22 cellular contexts compared by ENCODE assay signal in genomic region chr19:30311911-30312310, GRCh38.
DNase-seq lines count a peak whose midpoint lies in the region; ATAC-seq and TF ChIP-seq lines count a peak whose summit lies in the region.
"Had no signal": no experiment of that assay in that cellular context is flagged by ENCODE, and none has a peak within 500 bp of the region (broad histone marks: within the 10 kb centered on the region; RNA-seq: fewer than 3 reads in every experiment).

No MANE protein-coding gene starts in this region.

- H3K9me3 ChIP-seq in neuronal stem cell (replicated peaks in 1 of 2; ENCODE audit: control insufficient read depth in 2 of 2, insufficient read depth in 1 of 2, low read depth in 1 of 2, low read length in 2 of 2), result peaks cover 0 to 2% of the 10 kb centered on the region in 2 donors
- no peaks in the 10 kb centered on the region for H3K9me3 ChIP-seq in PC-9 (ENCODE audit: insufficient read depth, low read depth)
- H3K9me3 ChIP-seq: BE2C had no signal

- H4K8ac ChIP-seq in neuronal stem cell (ENCODE audit: low read depth, low read length), result no peak overlapping the region

- no peak for TF ChIP-seq CTCF in coronary artery (IDR thresholded peaks at IDR 0.05)
- no peak for TF ChIP-seq CTCF in PC-9 (conservative IDR thresholded peaks at IDR 0.05)

- no peak overlapping the region for H3K4ac ChIP-seq in neuronal stem cell (ENCODE audit: low read length)

- H2BK15ac ChIP-seq in neuronal stem cell (ENCODE audit: low read length), result peak overlapping the region; percentile 14

- H3K4me1 ChIP-seq in neuronal stem cell (ENCODE audit: control insufficient read depth in 2 of 2, insufficient read depth in 1 of 2, low read depth in 1 of 2, low read length in 2 of 2) (peaks cover 12% of the 10 kb centered on the region in 2 donors), PC-9 (replicated peaks; ENCODE audit: insufficient read depth) (no peaks in the 10 kb centered on the region)
- H3K4me1 ChIP-seq: BE2C, BLaER1 had no signal

- peak overlapping the region; percentile 60 for H2AK5ac ChIP-seq in neuronal stem cell (ENCODE audit: low read depth, low read length)

- H3K9me2 ChIP-seq in PC-9 (ENCODE audit: insufficient read depth), result no peaks in the 10 kb centered on the region

- no peaks in the 10 kb centered on the region for H3K79me1 ChIP-seq in neuronal stem cell (ENCODE audit: low read depth, low read length)

- H3K14ac ChIP-seq in neuronal stem cell (ENCODE audit: low read length), result no peak overlapping the region

- no peak overlapping the region for H2BK12ac ChIP-seq in neuronal stem cell (ENCODE audit: low read length)

- H3K79me2 ChIP-seq in PC-9 (ENCODE audit: low read depth), result no peaks in the 10 kb centered on the region

- no peak overlapping the region for H2BK120ac ChIP-seq in neuronal stem cell (ENCODE audit: low read depth, low read length)

- H3K36me3 ChIP-seq in neuronal stem cell (replicated peaks in 1 of 2; ENCODE audit: control insufficient read depth in 2 of 2, insufficient read depth in 2 of 2, low read length in 2 of 2) (no peaks in the 10 kb centered on the region), PC-9 (ENCODE audit: low read depth) (no peaks in the 10 kb centered on the region)
- H3K36me3 ChIP-seq: BE2C, BLaER1 had no signal

- H3K4me3 ChIP-seq in coronary artery, result no peak overlapping the region
- no peak overlapping the region for H3K4me3 ChIP-seq in neuronal stem cell (ENCODE audit: low read length in 2 of 2)
- H3K4me3 ChIP-seq in PC-9, result no peak overlapping the region
- H3K4me3 ChIP-seq: BLaER1, GM12878 had no signal

- no peaks in the 10 kb centered on the region for H3F3A ChIP-seq in PC-9 (ENCODE audit: insufficient read depth, low read depth)

- DNase-seq in coronary artery (ENCODE audit: low spot score) (peak; percentile 33), neuronal stem cell (ENCODE audit: low spot score) (no peak), activated T-cell treated with anti-CD3 and anti-CD28 coated beads for 4 hours (no peak), PC-9 (no peak)
- DNase-seq: 8988T; ACHN; BE2C; C1 segment of cervical spinal cord; CD4-positive, alpha-beta memory T cell; CD4-positive, CD25-positive, alpha-beta regulatory T cell; CD8-positive, alpha-beta memory T cell; COR-L47; DMS 273 treated with DMSO at 0.1 percent for 48 hours; DMS153; DMS53; DMS79; DND-41; EL; GDM1 had no signal

- H2BK5ac ChIP-seq in neuronal stem cell (ENCODE audit: low read length), result no peak overlapping the region

- CTCF ChIA-PET in PC-9 (lab: Charles Lee), result no interaction called here

- no peak overlapping the region for H2AFZ ChIP-seq in neuronal stem cell (ENCODE audit: low read length)
- no peak overlapping the region for H2AFZ ChIP-seq in PC-9

- no peaks in the 10 kb centered on the region for H4K20me1 ChIP-seq in PC-9 (ENCODE audit: insufficient read depth)
- H4K20me1 ChIP-seq: BLaER1 had no signal

- WGBS in neuronal stem cell (ENCODE audit: extremely low coverage in 2 of 2, insufficient read length in 2 of 2, insufficient replicate concordance in 1 of 2), 2 donors, result no CpG with 5 or more reads among the region's 7 CpGs

- no peak overlapping the region for H3K18ac ChIP-seq in neuronal stem cell (ENCODE audit: low read length)

- POLR2A ChIA-PET in PC-9 (lab: Charles Lee; ENCODE audit: unreplicated experiment), result no interaction called here

- no peak overlapping the region for H3K27ac ChIP-seq in coronary artery
- H3K27ac ChIP-seq in neuronal stem cell (replicated peaks; ENCODE audit: low read length), result no peak overlapping the region
- no peak overlapping the region for H3K27ac ChIP-seq in PC-9
- H3K27ac ChIP-seq: BLaER1 had no signal

- ATAC-seq in GM19395 (IDR thresholded peaks at IDR 0.05; ENCODE audit: unreplicated experiment), result no peak
- ATAC-seq: GM12878 had no signal

- H3K4me2 ChIP-seq in neuronal stem cell (ENCODE audit: insufficient read depth, low read length, poor library complexity, severe bottlenecking), result no peak overlapping the region
- no peak overlapping the region for H3K4me2 ChIP-seq in PC-9
- H3K4me2 ChIP-seq: BLaER1 had no signal

- H4K91ac ChIP-seq in neuronal stem cell (ENCODE audit: low read depth, low read length, poor library complexity), result no peak overlapping the region

- no TSS peak for BruUV-seq in PC-9 (replicated peaks; lab: Mats Ljungman, UMichigan)

- intact Hi-C loops in PC-9 (cut with micrococcal nuclease; ENCODE audit: unreplicated experiment), result no loop called here

- H3K23ac ChIP-seq in neuronal stem cell (ENCODE audit: low read depth, low read length, poor library complexity), result no peak overlapping the region

- no peak overlapping the region for H3K9ac ChIP-seq in neuronal stem cell (ENCODE audit: low read depth, low read length, poor library complexity)
- H3K9ac ChIP-seq: BLaER1 had no signal

- H3K27me3 ChIP-seq in neuronal stem cell (ENCODE audit: control insufficient read depth in 3 of 3, insufficient read depth in 3 of 3, low read depth in 1 of 3, low read length in 3 of 3) (no peaks in the 10 kb centered on the region), PC-9 (ENCODE audit: insufficient read depth, low read depth) (peaks cover 93% of the 10 kb centered on the region)
- H3K27me3 ChIP-seq: BE2C, BLaER1 had no signal
